1 cellular context compared by ENCODE assay signal in genomic region chr21:43727571-43728466, GRCh38.
TF ChIP-seq lines count a peak whose summit lies in the region.

No MANE protein-coding gene starts in this region.

TF ChIP-seq in HEK293, 187 proteins besides CTCF, POLR2A, EP300 and RAD21 (continued from another document):
- TF ChIP-seq ZNF26 (tag by site-specific recombination; IDR thresholded peaks at IDR 0.05) (no peak), ZNF639 (tag by site-specific recombination; IDR thresholded peaks at IDR 0.05) (no peak), ZNF549 (tag by site-specific recombination; IDR thresholded peaks at IDR 0.05) (no peak)
